Comparison of ENCODE assay signal across 8 cellular contexts in genomic region chr4:40550900-40551546, GRCh38.
DNase-seq lines count a peak whose midpoint lies in the region; ATAC-seq, FAIRE-seq and TF ChIP-seq lines count a peak whose summit lies in the region.

No MANE protein-coding gene starts in this region.

- H4K20me1 ChIP-seq in K562 (replicated peaks; ENCODE audit: control insufficient read depth, insufficient read depth, low read length): no peaks in the 10 kb centered on the region

- H3K9me3 Mint-ChIP-seq in Caco-2 (ENCODE audit: unreplicated experiment): no peaks in the 10 kb centered on the region

- peak; percentile 78 for ATAC-seq in GM18868 (IDR thresholded peaks at IDR 0.05; ENCODE audit: unreplicated experiment)
- ATAC-seq in HG03066 (IDR thresholded peaks at IDR 0.05; ENCODE audit: low read depth, unreplicated experiment): peak; percentile 83
- ATAC-seq in K562: peak; percentile 85

- peaks cover 16% of the 10 kb centered on the region for H3K36me3 Mint-ChIP-seq in Caco-2 (ENCODE audit: insufficient read depth, unreplicated experiment)

- peak; percentile 20 to 66 for TF ChIP-seq CTCF in Caco-2 (IDR thresholded peaks at IDR 0.05; ENCODE audit: insufficient read depth in 1 of 2, low read depth in 1 of 2, low read length in 1 of 2, severe bottlenecking in 1 of 2, unreplicated experiment in 1 of 2)
- TF ChIP-seq CTCF in K562 (IDR thresholded peaks at IDR 0.05 in 2 of 3, conservative IDR thresholded peaks at IDR 0.05 in 1 of 3; ENCODE audit: insufficient read depth in 2 of 3, low read depth in 1 of 3, low read length in 3 of 3): peak in 2 of 3 experiments; percentile 39 to 50; a peak in 2 of 6 replicates
- peak in 2 of 3 experiments; percentile 15 to 28 for TF ChIP-seq CTCF in vagina (IDR thresholded peaks at IDR 0.05)

- no peak overlapping the region for H3K4me3 ChIP-seq in Caco-2 (ENCODE audit: low read depth, low read length)
- no peak overlapping the region for H3K4me3 ChIP-seq in K562
- peak overlapping the region; percentile 11 to 35 for H3K4me3 ChIP-seq in vagina

- POLR2A ChIA-PET in Caco-2 (lab: Charles Lee) (no interaction called here), K562 (lab: Yijun Ruan, JAX) (interaction anchor here (0.8 kb wide), 1 partner anchor 241 kb away, joined by 3 read pairs; no protein-coding TSS in a partner anchor)

- no peaks in the 10 kb centered on the region for H3K9me3 ChIP-seq in Caco-2
- H3K9me3 ChIP-seq in K562 (replicated peaks; ENCODE audit: control insufficient read depth, insufficient read depth, low read depth, low read length): no peaks in the 10 kb centered on the region
- no peaks in the 10 kb centered on the region for H3K9me3 ChIP-seq in vagina

- H3K27me3 Mint-ChIP-seq in Caco-2 (ENCODE audit: insufficient read depth, unreplicated experiment): no peaks in the 10 kb centered on the region

- intact Hi-C loops in Caco-2 (cut with micrococcal nuclease; ENCODE audit: unreplicated experiment): loop anchor here (1.0 kb wide), 1 partner anchor 168 kb away; no protein-coding TSS in a partner anchor
- intact Hi-C loops in K562 (cut with micrococcal nuclease): no loop called here
- intact Hi-C loops in vagina (cut with DNase I): no loop called here

- 0 out of 4 replicates have a peak overlapping the region, but pooled peaks of 1 of the 2 experiments have one; percentile 24 for H3K9ac ChIP-seq in K562 (ENCODE audit: insufficient read depth in 1 of 2, low read depth in 2 of 2, low read length in 2 of 2)

- DNase-seq in Caco-2: peak in 1 of 2 experiments; percentile 55
- peak; percentile 31 for DNase-seq in NCI-H748 treated with DMSO at 0.1 percent for 48 hours (lab: John Stamatoyannopoulos, UW)
- DNase-seq in K562 (ENCODE audit: extremely low read depth in 1 of 4, low spot score in 3 of 4): peak in 3 of 4 experiments; percentile 17 to 63 (median 44)
- peak; percentile 59 for DNase-seq in left kidney (ENCODE audit: low read depth, low spot score)
- no peak for DNase-seq in vagina (ENCODE audit: extremely low spot score in 2 of 2)
- DNase-seq in activated effector memory CD4-positive, alpha-beta T cell treated with anti-CD3 and anti-CD28 coated beads, Interleukin-2, amount 50 U/mL, for 16 hours: no peak

- H3K27me3 ChIP-seq in Caco-2 (replicated peaks; ENCODE audit: control insufficient read depth, insufficient read depth, low read length) (no peaks in the 10 kb centered on the region), K562 (ENCODE audit: control insufficient read depth in 2 of 2, insufficient read depth in 2 of 2, low read length in 2 of 2) (no peaks in the 10 kb centered on the region), vagina (no peaks in the 10 kb centered on the region)

- H3K27ac ChIP-seq in K562 (ENCODE audit: extremely low read depth, low read depth, low read length) (peak overlapping the region; percentile 41; the same call in 1 of the 3 replicates), vagina (peak overlapping the region; percentile 46)

- BruUV-seq in Caco-2 (replicated peaks; lab: Mats Ljungman, UMichigan): no TSS peak
- no TSS peak for BruUV-seq in K562 (replicated peaks; lab: Mats Ljungman, UMichigan)

- peak; percentile 5; the same call in 1 of the 2 replicates for TF ChIP-seq EP300 in K562 (IDR thresholded peaks at IDR 0.05; ENCODE audit: low read length)

- CTCF ChIA-PET in Caco-2 (lab: Charles Lee): interaction anchor here (0.6 to 1.0 kb wide), 3 partner anchors 13 to 37 kb away, joined by 3 to 8 read pairs (median 4); no protein-coding TSS in a partner anchor
- CTCF ChIA-PET in K562 (lab: Yijun Ruan, JAX; ENCODE audit: low intra/inter-chr PET ratio): interaction anchor here (0.6 kb wide), 1 partner anchor 12 kb away, joined by 4 read pairs; no protein-coding TSS in a partner anchor

- peak; percentile 49 to 66 for TF ChIP-seq RAD21 in K562 (CRISPR knock-in tag; conservative IDR thresholded peaks at IDR 0.05 in 1 of 2, IDR thresholded peaks at IDR 0.05 in 1 of 2)

- peaks cover 39% of the 10 kb centered on the region for H3K4me1 ChIP-seq in Caco-2
- H3K4me1 ChIP-seq in K562 (replicated peaks in 1 of 2; ENCODE audit: control insufficient read depth in 2 of 2, insufficient read depth in 2 of 2, low read length in 2 of 2): peaks cover 0 to 8% of the 10 kb centered on the region in 2 experiments; a peak in 4 of 5 replicates
- peaks cover 5% of the 10 kb centered on the region for H3K4me1 ChIP-seq in vagina

- no peaks in the 10 kb centered on the region for H3K9me1 ChIP-seq in K562 (ENCODE audit: control insufficient read depth, insufficient read depth, low read length)

- H3K27ac Mint-ChIP-seq in Caco-2 (ENCODE audit: unreplicated experiment): no peak overlapping the region

- TF ChIP-seq POLR2A in K562 (conservative IDR thresholded peaks at IDR 0.05): no peak
- no peak for TF ChIP-seq POLR2A in vagina (IDR thresholded peaks at IDR 0.05)

- peak overlapping the region; percentile 91 for H2AFZ ChIP-seq in K562 (ENCODE audit: low read depth, low read length)

- 12% methylated on average over 5 of the region's 5 CpGs for WGBS in K562 (ENCODE audit: insufficient coverage, low coverage, missing lambda C conversion rate)

- H3K4me2 ChIP-seq in K562 (ENCODE audit: insufficient read depth, low read length): peak overlapping the region; percentile 65

- H3K4me1 Mint-ChIP-seq in Caco-2 (ENCODE audit: low read depth, unreplicated experiment): peaks cover 20% of the 10 kb centered on the region

- FAIRE-seq in K562 (lab: Jason Lieb, UNC): peak; percentile 79

- H3K36me3 ChIP-seq in Caco-2 (ENCODE audit: control insufficient read depth, insufficient read depth, low read length) (no peaks in the 10 kb centered on the region), K562 (ENCODE audit: control insufficient read depth, insufficient read depth, low read length) (no peaks in the 10 kb centered on the region), vagina (no peaks in the 10 kb centered on the region)

- H3K4me3 Mint-ChIP-seq in Caco-2 (ENCODE audit: unreplicated experiment): peak overlapping the region; percentile 43

- H3K79me2 ChIP-seq in K562 (ENCODE audit: control insufficient read depth, insufficient read depth, low read length): no peaks in the 10 kb centered on the region

- in situ Hi-C loops in K562 (cut with MboI): no loop called here

TF ChIP-seq in K562, 482 proteins besides CTCF, POLR2A, EP300 and RAD21 (continues in another document):
- no peak for TF ChIP-seq ARHGAP35 (IDR thresholded peaks at IDR 0.05; ENCODE audit: partially characterized antibody)
- TF ChIP-seq ZNF592 (IDR thresholded peaks at IDR 0.05): 0 out of 2 replicates have a peak, but pooled peaks have one; percentile 39
- no peak for TF ChIP-seq SAP30 (IDR thresholded peaks at IDR 0.05; ENCODE audit: borderline replicate concordance, insufficient read depth, low read depth, low read length, poor library complexity, severe bottlenecking)
- TF ChIP-seq SMARCC2 (IDR thresholded peaks at IDR 0.05; ENCODE audit: low read depth): 0 out of 2 replicates have a peak, but pooled peaks have one; percentile 10
- no peak for TF ChIP-seq PTRF (tag; IDR thresholded peaks at IDR 0.05)
- no peak for TF ChIP-seq ZBTB2 (IDR thresholded peaks at IDR 0.05)
- TF ChIP-seq PHB (CRISPR knock-in tag; IDR thresholded peaks at IDR 0.05): no peak
- TF ChIP-seq SAFB (IDR thresholded peaks at IDR 0.05; ENCODE audit: borderline replicate concordance, low read depth, low read length): no peak
- no peak for TF ChIP-seq ZNF507 (tag; conservative IDR thresholded peaks at IDR 0.05)
- no peak for TF ChIP-seq NR2C2 (CRISPR knock-in tag; IDR thresholded peaks at IDR 0.05)
- TF ChIP-seq NR2C2 (tag; IDR thresholded peaks at IDR 0.05): peak; percentile 26; the same call in 1 of the 2 replicates
- no peak for TF ChIP-seq CREB1 (IDR thresholded peaks at IDR 0.05)
- no peak for TF ChIP-seq CREB1 (CRISPR knock-in tag; IDR thresholded peaks at IDR 0.05)
- 0 out of 2 replicates have a peak, but pooled peaks have one; percentile 14 for TF ChIP-seq DIDO1 (tag; IDR thresholded peaks at IDR 0.05; ENCODE audit: low read depth)
- no peak for TF ChIP-seq ZNF184 (CRISPR knock-in tag; IDR thresholded peaks at IDR 0.05)

Comparison
In these comparisons a context has a peak if more than half of its experiments do, and no peak if none do; other contexts are left out.
1. DNase-seq: peak in NCI-H748 treated with DMSO at 0.1 percent for 48 hours (single experiment), K562 (3 of 4) and left kidney (single experiment); none in vagina (0 of 2) and activated effector memory CD4-positive, alpha-beta T cell treated with anti-CD3 and anti-CD28 coated beads, Interleukin-2, amount 50 U/mL, for 16 hours (single experiment).
2. H3K4me3 ChIP-seq: peak in vagina (2 of 2); none in Caco-2 (single experiment) and K562 (single experiment).
3. Peak in every context shown above with its lines, with median percentiles within 50 percentile points of each other: CTCF ChIP-seq and ATAC-seq.